ENCODE assay signal across 23 cellular contexts in the genomic region with DNA sequence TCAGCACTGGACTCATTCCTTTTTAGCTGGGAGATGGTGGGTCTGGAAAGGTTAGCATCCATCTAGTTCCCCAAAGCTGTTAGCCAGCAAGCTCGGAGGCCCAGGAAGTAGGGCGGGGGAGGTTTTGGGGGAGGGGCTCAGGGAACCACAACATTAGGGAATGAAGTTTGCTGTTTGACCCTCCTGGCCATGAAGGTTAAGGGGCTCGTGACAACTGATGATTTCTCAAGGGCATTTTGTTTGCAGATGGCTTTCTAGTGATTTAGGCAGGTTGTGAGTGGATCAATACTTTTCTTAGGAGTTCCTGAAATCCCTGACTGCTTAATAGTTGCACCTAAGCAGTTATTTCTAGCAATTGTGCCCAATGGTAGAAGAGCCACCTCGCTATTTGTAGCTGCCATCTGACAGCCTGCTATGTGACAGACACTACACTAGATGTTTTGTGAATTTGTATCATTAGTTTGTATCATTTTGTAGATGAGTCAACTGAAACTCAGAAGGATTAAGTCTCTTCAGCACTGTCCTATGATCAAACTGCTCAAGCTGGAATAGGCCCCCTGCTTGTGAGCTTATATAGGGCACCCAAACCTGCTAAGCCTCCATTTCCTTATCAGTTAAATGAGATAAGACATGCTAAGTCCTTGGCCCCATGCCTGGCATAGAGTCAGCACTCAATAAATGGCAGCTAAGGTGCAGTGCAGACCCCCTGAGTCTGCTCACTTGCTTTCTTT.
DNase-seq lines count a peak whose midpoint lies in the region; ATAC-seq and TF ChIP-seq lines count a peak whose summit lies in the region.
"Had no signal": no experiment of that assay in that cellular context is flagged by ENCODE, and none has a peak within 500 bp of the region (broad histone marks: within the 10 kb centered on the region; RNA-seq: fewer than 3 reads in every experiment).

No MANE protein-coding gene starts in this region.

- DNase-seq in cardiac muscle cell (ENCODE audit: low read depth in 1 of 2, low spot score in 1 of 2): peak; percentile 40 to 62
- DNase-seq in Right ventricle myocardium superior: no peak
- DNase-seq in RWPE1 (ENCODE audit: low spot score): peak; percentile 5
- DNase-seq in erythroblast (lab: John Stamatoyannopoulos, UW): peak; percentile 6 to 43
- no peak for DNase-seq in Peyer's patch
- no peak for DNase-seq in NCI-H526 (lab: John Stamatoyannopoulos, UW)
- no peak for DNase-seq in CD4-positive, alpha-beta T cell
- DNase-seq in H7: no peak
- DNase-seq: activated CD4-positive, alpha-beta memory T cell treated with anti-CD3 and anti-CD28 coated beads, Interleukin-2, amount 10 ng/mL, durations not matched to agents 7 days and 5 days; activated naive CD8-positive, alpha-beta T cell treated with anti-CD3 and anti-CD28 coated beads for 36 hours; activated T-cell treated with anti-CD3 and anti-CD28 coated beads, Interleukin-2, amount 50 U/mL, for 72 hours; CD8-positive, alpha-beta T cell; DMS79 treated with DMSO at 0.1 percent for 48 hours; hippocampal formation; MM.1S; NCI-H2029 treated with DMSO at 0.1 percent for 48 hours; NCI-H510A treated with DMSO at 0.1 percent for 48 hours; retina; SJCRH30; stimulated activated naive CD8-positive, alpha-beta T cell treated with anti-CD3 and anti-CD28 coated beads, Interleukin-15, amount 100 ng/mL, for 72 hours; T1000; upper lobe of right lung had no signal

- no peak overlapping the region for H3K4me3 Mint-ChIP-seq in CD4-positive, alpha-beta T cell
- H3K4me3 Mint-ChIP-seq: activated CD4-positive, alpha-beta memory T cell treated with anti-CD3 and anti-CD28 coated beads, Interleukin-2, amount 10 ng/mL, durations not matched to agents 7 days and 5 days; activated naive CD8-positive, alpha-beta T cell treated with anti-CD3 and anti-CD28 coated beads for 36 hours; activated T-cell treated with anti-CD3 and anti-CD28 coated beads, Interleukin-2, amount 50 U/mL, for 72 hours; CD8-positive, alpha-beta T cell; mesothelial cell of epicardium; stimulated activated naive CD8-positive, alpha-beta T cell treated with anti-CD3 and anti-CD28 coated beads, Interleukin-15, amount 100 ng/mL, for 72 hours had no signal

- H3K4me1 ChIP-seq in cardiac muscle cell (ENCODE audit: low read depth) (peaks cover 15% of the 10 kb centered on the region), Peyer's patch (no peaks in the 10 kb centered on the region)
- H3K4me1 ChIP-seq: SJCRH30, upper lobe of right lung had no signal

- H3K36me3 ChIP-seq in cardiac muscle cell (no peaks in the 10 kb centered on the region), Peyer's patch (no peaks in the 10 kb centered on the region), H7 (replicated peaks; ENCODE audit: control insufficient read depth, insufficient read depth, low read length) (no peaks in the 10 kb centered on the region)
- H3K36me3 ChIP-seq: SJCRH30, upper lobe of right lung had no signal

- no peaks in the 10 kb centered on the region for H3K36me3 Mint-ChIP-seq in CD4-positive, alpha-beta T cell (ENCODE audit: low read depth)
- H3K36me3 Mint-ChIP-seq: activated naive CD8-positive, alpha-beta T cell treated with anti-CD3 and anti-CD28 coated beads for 36 hours; CD8-positive, alpha-beta T cell had no signal

- H3K9me3 Mint-ChIP-seq in CD4-positive, alpha-beta T cell: no peaks in the 10 kb centered on the region
- H3K9me3 Mint-ChIP-seq: activated CD4-positive, alpha-beta memory T cell treated with anti-CD3 and anti-CD28 coated beads, Interleukin-2, amount 10 ng/mL, durations not matched to agents 7 days and 5 days; activated naive CD8-positive, alpha-beta T cell treated with anti-CD3 and anti-CD28 coated beads for 36 hours; CD8-positive, alpha-beta T cell; stimulated activated naive CD8-positive, alpha-beta T cell treated with anti-CD3 and anti-CD28 coated beads, Interleukin-15, amount 100 ng/mL, for 72 hours had no signal

- no peaks in the 10 kb centered on the region for H3K4me1 Mint-ChIP-seq in CD4-positive, alpha-beta T cell (ENCODE audit: low read depth)
- H3K4me1 Mint-ChIP-seq: activated CD4-positive, alpha-beta memory T cell treated with anti-CD3 and anti-CD28 coated beads, Interleukin-2, amount 10 ng/mL, durations not matched to agents 7 days and 5 days; stimulated activated naive CD8-positive, alpha-beta T cell treated with anti-CD3 and anti-CD28 coated beads, Interleukin-15, amount 100 ng/mL, for 72 hours had no signal

- POLR2A ChIA-PET in RWPE1 (lab: Yijun Ruan, JAX; ENCODE audit: low non-redundant PET): no interaction called here
- POLR2A ChIA-PET in CD4-positive, alpha-beta T cell (lab: Charles Lee): no interaction called here

- H3K27me3 ChIP-seq in cardiac muscle cell (no peaks in the 10 kb centered on the region), Peyer's patch (no peaks in the 10 kb centered on the region), H7 (ENCODE audit: control insufficient read depth, insufficient read depth, low read length) (no peaks in the 10 kb centered on the region)
- H3K27me3 ChIP-seq in CD4-positive, alpha-beta T cell (ENCODE audit: control insufficient read depth, insufficient read depth, low read length): no peaks in the 10 kb centered on the region
- H3K27me3 ChIP-seq: SJCRH30, upper lobe of right lung had no signal

- no peak overlapping the region for H3K27ac Mint-ChIP-seq in CD4-positive, alpha-beta T cell
- H3K27ac Mint-ChIP-seq: activated CD4-positive, alpha-beta memory T cell treated with anti-CD3 and anti-CD28 coated beads, Interleukin-2, amount 10 ng/mL, durations not matched to agents 7 days and 5 days; activated naive CD8-positive, alpha-beta T cell treated with anti-CD3 and anti-CD28 coated beads for 36 hours; activated T-cell treated with anti-CD3 and anti-CD28 coated beads, Interleukin-2, amount 50 U/mL, for 72 hours; CD8-positive, alpha-beta T cell; mesothelial cell of epicardium; stimulated activated naive CD8-positive, alpha-beta T cell treated with anti-CD3 and anti-CD28 coated beads, Interleukin-15, amount 100 ng/mL, for 72 hours had no signal

- no peaks in the 10 kb centered on the region for H3K9me3 ChIP-seq in cardiac muscle cell (ENCODE audit: low read depth)
- peaks cover 0 to 5% (median 0%) of the 10 kb centered on the region in 4 donors for H3K9me3 ChIP-seq in Peyer's patch
- H3K9me3 ChIP-seq in CD4-positive, alpha-beta T cell (ENCODE audit: control insufficient read depth, low read length): no peaks in the 10 kb centered on the region
- H3K9me3 ChIP-seq: SJCRH30, upper lobe of right lung had no signal

- intact Hi-C loops in Right ventricle myocardium superior (cut with DNase I): no loop called here
- intact Hi-C loops in CD4-positive, alpha-beta T cell (cut with DNase I, micrococcal nuclease): no loop called here

- TF ChIP-seq POLR2A in erythroblast (IDR thresholded peaks at IDR 0.05; ENCODE audit: low read length) (no peak), Peyer's patch (IDR thresholded peaks at IDR 0.05) (no peak)

- no peak overlapping the region for H3K4me3 ChIP-seq in cardiac muscle cell
- H3K4me3 ChIP-seq in Peyer's patch: no peak overlapping the region
- H3K4me3 ChIP-seq in H7 (ENCODE audit: insufficient read depth, low read depth, low read length): no peak overlapping the region
- H3K4me3 ChIP-seq: SJCRH30, upper lobe of right lung had no signal

- TF ChIP-seq CTCF in cardiac muscle cell (IDR thresholded peaks at IDR 0.05; ENCODE audit: low read depth, low read length) (peak; percentile 14), RWPE1 (conservative IDR thresholded peaks at IDR 0.05; ENCODE audit: low read depth) (no peak), Peyer's patch (IDR thresholded peaks at IDR 0.05) (no peak)
- no peak for TF ChIP-seq CTCF in CD4-positive, alpha-beta T cell (IDR thresholded peaks at IDR 0.05)

- CTCF ChIA-PET in RWPE1 (lab: Yijun Ruan, JAX): no interaction called here
- CTCF ChIA-PET in CD4-positive, alpha-beta T cell (lab: Charles Lee): no interaction called here

- peaks cover 7% of the 10 kb centered on the region for H3K27me3 Mint-ChIP-seq in CD4-positive, alpha-beta T cell

- ATAC-seq in Right ventricle myocardium superior (ENCODE audit: poor library complexity): no peak
- no peak for ATAC-seq in CD4-positive, alpha-beta T cell (ENCODE audit: poor library complexity)
- ATAC-seq: activated T-cell treated with anti-CD3 and anti-CD28 coated beads, Interleukin-2, amount 50 U/mL, for 72 hours; CD8-positive, alpha-beta T cell; stimulated activated naive CD8-positive, alpha-beta T cell treated with anti-CD3 and anti-CD28 coated beads, Interleukin-15, amount 100 ng/mL, for 72 hours; upper lobe of right lung had no signal

- H3K27ac ChIP-seq in cardiac muscle cell (no peak overlapping the region), RWPE1 (no peak overlapping the region), Peyer's patch (no peak overlapping the region)
- no peak overlapping the region for H3K27ac ChIP-seq in CD4-positive, alpha-beta T cell (ENCODE audit: low read depth, low read length)
- H3K27ac ChIP-seq: SJCRH30, upper lobe of right lung had no signal

Comparison
In these comparisons a context has a peak if more than half of its experiments do, and no peak if none do; other contexts are left out.
1. DNase-seq: peak in cardiac muscle cell (2 of 2), RWPE1 (single experiment) and erythroblast (2 of 2); none in Right ventricle myocardium superior (single experiment), Peyer's patch (0 of 3), NCI-H526 (0 of 2), CD4-positive, alpha-beta T cell (0 of 10) and H7 (single experiment).